In genomic region chr12:6929806-6930452, GRCh38 we compare ENCODE assay signal across 9 cellular contexts. TPM values are rescaled to one million over a fixed set of nuclear protein-coding genes. Genes with fewer than 3 reads are reported as not detected.
DNase-seq lines count a peak whose midpoint lies in the region; ATAC-seq, FAIRE-seq and TF ChIP-seq lines count a peak whose summit lies in the region.
"Had no signal": no experiment of that assay in that cellular context is flagged by ENCODE, and none has a peak within 500 bp of the region (broad histone marks: within the 10 kb centered on the region; RNA-seq: fewer than 3 reads in every experiment).

No MANE protein-coding gene starts in this region.

- no peak for FAIRE-seq in GM12892 (lab: Jason Lieb, UNC)

- peaks cover 64% of the 10 kb centered on the region for H3K79me2 ChIP-seq in Loucy (ENCODE audit: insufficient read depth, low read length)

- H3K4me3 ChIP-seq in AG09309 (ENCODE audit: control insufficient read depth, low read depth, low read length) (peak overlapping the region; percentile 98), Loucy (ENCODE audit: low read length, poor library complexity, severe bottlenecking) (peak overlapping the region; percentile 90), ectodermal cell (ENCODE audit: insufficient read depth, low read depth, low read length) (peak overlapping the region; percentile 84)

- no peak for DNase-seq in AG09309 (ENCODE audit: low read depth)
- no peak for DNase-seq in G401 (ENCODE audit: low spot score)
- DNase-seq in GM12892 (ENCODE audit: insufficient read length), result no peak
- no peak for DNase-seq in HEK293T (ENCODE audit: extremely low spot score)
- DNase-seq: testis had no signal

- in situ Hi-C loops in G401 (cut with HindIII; ENCODE audit: low sequenced_read_pairs), result no loop called here

- peaks cover 11% of the 10 kb centered on the region; the same call in 1 of the 2 replicates for H3K36me3 ChIP-seq in Loucy (ENCODE audit: insufficient read depth, low read length)
- H3K36me3 ChIP-seq in ectodermal cell (ENCODE audit: control insufficient read depth, insufficient read depth, low read length), result peaks cover 15% of the 10 kb centered on the region

- peak overlapping the region; percentile 96 to 99 (median 97) for H3K4me3 Mint-ChIP-seq in nephron

- H2AFZ ChIP-seq in Loucy (ENCODE audit: low read length), result no peak overlapping the region

- H3K4me1 ChIP-seq in Loucy (ENCODE audit: insufficient read depth, low read length, poor library complexity, severe bottlenecking) (peaks cover 56% of the 10 kb centered on the region), ectodermal cell (ENCODE audit: control insufficient read depth, insufficient read depth, low read length) (peaks cover 27% of the 10 kb centered on the region)

- no peak for TF ChIP-seq CTCF in AG09309 (IDR thresholded peaks at IDR 0.05; ENCODE audit: control insufficient read depth, insufficient read depth, low read depth, low read length, missing control alignments)
- TF ChIP-seq CTCF in Loucy (conservative IDR thresholded peaks at IDR 0.05; ENCODE audit: low read length), result no peak
- TF ChIP-seq CTCF in nephron (IDR thresholded peaks at IDR 0.05; ENCODE audit: unreplicated experiment in 3 of 3), result no peak

- no peaks in the 10 kb centered on the region for H3K9me3 Mint-ChIP-seq in nephron

- peaks cover 4% of the 10 kb centered on the region; the same call in 1 of the 2 replicates for H3F3A ChIP-seq in Loucy (ENCODE audit: low read depth)

- peak overlapping the region; percentile 94 to 97 (median 95) for H3K27ac Mint-ChIP-seq in nephron

- H3K9me3 ChIP-seq in Loucy (ENCODE audit: insufficient read depth, low read depth, low read length) (no peaks in the 10 kb centered on the region), ectodermal cell (ENCODE audit: control insufficient read depth, low read length) (no peaks in the 10 kb centered on the region)
- H3K9me3 ChIP-seq: testis had no signal

- H3K36me3 Mint-ChIP-seq in nephron (ENCODE audit: low read depth), result peaks cover 26% of the 10 kb centered on the region

- CTCF ChIA-PET in HEK293T (lab: Yijun Ruan, JAX), result interaction anchor here (1.0 kb wide), 1 partner anchor 58 kb away, joined by 3 read pairs; no protein-coding TSS in a partner anchor

- ATAC-seq in HG03565 (IDR thresholded peaks at IDR 0.05; ENCODE audit: unreplicated experiment), result no peak

- H3K4me2 ChIP-seq in Loucy (ENCODE audit: low read depth, low read length, poor library complexity, severe bottlenecking), result peak overlapping the region; percentile 97

- H3K4me1 Mint-ChIP-seq in nephron, result peaks cover 76% of the 10 kb centered on the region

- POLR2A ChIA-PET in HEK293T (lab: Yijun Ruan, JAX), result interaction anchor here (1.0 to 8.3 kb wide), 8 partner anchors 8 to 78 kb away, joined by 3 to 174 read pairs (median 5); partner anchors contain the start of genes C12orf57, CDCA3, RNU7-1 and USP5

- peak overlapping the region; percentile 95 for H3K9ac ChIP-seq in Loucy (ENCODE audit: low read depth, low read length, poor library complexity, severe bottlenecking)

- H3K27ac ChIP-seq in ectodermal cell (ENCODE audit: insufficient read depth, low read depth, low read length, poor library complexity, severe bottlenecking), result no peak overlapping the region

- 88 to 92% methylated on average over 3 of the region's 3 CpGs for WGBS in ectodermal cell, 2 experiments

- no peak for TF ChIP-seq POLR2A in GM12892 (IDR thresholded peaks at IDR 0.05; ENCODE audit: low read depth, low read length)

- H4K20me1 ChIP-seq in Loucy (ENCODE audit: insufficient read depth, low read length, poor library complexity, severe bottlenecking), result peaks cover 14% of the 10 kb centered on the region

- no peaks in the 10 kb centered on the region for H3K27me3 Mint-ChIP-seq in nephron (ENCODE audit: low read depth)

- no peaks in the 10 kb centered on the region for H3K27me3 ChIP-seq in Loucy (ENCODE audit: insufficient read depth, low read length, poor library complexity, severe bottlenecking)
- no peaks in the 10 kb centered on the region for H3K27me3 ChIP-seq in ectodermal cell (ENCODE audit: control insufficient read depth, insufficient read depth, low read length, poor library complexity, severe bottlenecking)
- H3K27me3 ChIP-seq: testis had no signal

- no peaks in the 10 kb centered on the region for H3K9me2 ChIP-seq in Loucy (replicated peaks; ENCODE audit: low read depth, low read length)

TF ChIP-seq in HEK293T, 16 proteins besides CTCF, POLR2A, EP300 and RAD21:
- TF ChIP-seq FOXA1 (IDR thresholded peaks at IDR 0.05), result no peak

RNA-seq across cellular contexts. Expression of gene ATN1, which starts 2.2 kb away (rescaled TPM):
- polyA plus RNA-seq in ectodermal cell (2013, experiment 1 of 4), result 138 TPM
- 139 TPM for polyA plus RNA-seq in ectodermal cell (2013, experiment 2 of 4)
- 126 TPM for polyA plus RNA-seq in ectodermal cell (2013, experiment 3 of 4)
- polyA plus RNA-seq in ectodermal cell (2013, experiment 4 of 4), result 147 TPM
- 2.2 and 6.2 TPM in 2 replicates for total RNA-seq in G401 (2014; rRNA removed; shearing (Covaris generic))
- 11.0 TPM for polyA plus RNA-seq in GM12892 (2012; ENCODE audit: missing spikeins)

RNA-seq across cellular contexts. Expression of gene RNU7-1, which starts 13.7 kb away (rescaled TPM):
- not detected for polyA plus RNA-seq in ectodermal cell (2013, experiment 1 of 4)
- not detected for polyA plus RNA-seq in ectodermal cell (2013, experiment 2 of 4)
- polyA plus RNA-seq in ectodermal cell (2013, experiment 3 of 4), result not detected
- polyA plus RNA-seq in ectodermal cell (2013, experiment 4 of 4), result not detected
- not detected in 2 replicates for total RNA-seq in G401 (2014; rRNA removed; shearing (Covaris generic))
- not detected for polyA plus RNA-seq in GM12892 (2012; ENCODE audit: missing spikeins)
- total RNA-seq: testis had no signal

RNA-seq across cellular contexts. Expression of gene C12orf57, which starts 13.9 kb away (rescaled TPM):
- polyA plus RNA-seq in ectodermal cell (2013, experiment 1 of 4), result 290 TPM
- 288 TPM for polyA plus RNA-seq in ectodermal cell (2013, experiment 2 of 4)
- 271 TPM for polyA plus RNA-seq in ectodermal cell (2013, experiment 3 of 4)
- 291 TPM for polyA plus RNA-seq in ectodermal cell (2013, experiment 4 of 4)
- total RNA-seq in G401 (2014; rRNA removed; shearing (Covaris generic)), result 88.1 and 132 TPM in 2 replicates
- polyA plus RNA-seq in GM12892 (2012; ENCODE audit: missing spikeins), result 175 TPM

RNA-seq across cellular contexts. Expression of gene ENO2, which starts 15.5 kb away (rescaled TPM):
- 136 TPM for polyA plus RNA-seq in ectodermal cell (2013, experiment 1 of 4)
- polyA plus RNA-seq in ectodermal cell (2013, experiment 2 of 4), result 142 TPM
- polyA plus RNA-seq in ectodermal cell (2013, experiment 3 of 4), result 97.0 TPM
- polyA plus RNA-seq in ectodermal cell (2013, experiment 4 of 4), result 113 TPM
- 3.3 and 13.2 TPM in 2 replicates for total RNA-seq in G401 (2014; rRNA removed; shearing (Covaris generic))
- polyA plus RNA-seq in GM12892 (2012; ENCODE audit: missing spikeins), result 191 TPM

RNA-seq across cellular contexts. Expression of gene PTPN6, which starts 21.2 kb away (rescaled TPM):
- 2.0 TPM for polyA plus RNA-seq in ectodermal cell (2013, experiment 1 of 4)
- polyA plus RNA-seq in ectodermal cell (2013, experiment 2 of 4), result 2.1 TPM
- polyA plus RNA-seq in ectodermal cell (2013, experiment 3 of 4), result 2.7 TPM
- polyA plus RNA-seq in ectodermal cell (2013, experiment 4 of 4), result 2.5 TPM
- 12.1 and 16.6 TPM in 2 replicates for total RNA-seq in G401 (2014; rRNA removed; shearing (Covaris generic))
- 286 TPM for polyA plus RNA-seq in GM12892 (2012; ENCODE audit: missing spikeins)
